ENCODE assay signal across 1 cellular context in genomic region chr1:181088079-181089016, GRCh38.
TF ChIP-seq lines count a peak whose summit lies in the region.

IER5 (plus strand) TSS chr1:181088700; CDS start chr1:181088903, 203 bp downstream.

TF ChIP-seq in HEK293, 187 proteins besides CTCF, POLR2A, EP300 and RAD21 (continued from another document and continues in another):
- TF ChIP-seq ZNF558 (tag by site-specific recombination; IDR thresholded peaks at IDR 0.05) (0 out of 2 replicates have a peak, but pooled peaks have one; percentile 13), ZNF114 (tag by site-specific recombination; IDR thresholded peaks at IDR 0.05) (no peak), ZFP41 (tag by site-specific recombination; IDR thresholded peaks at IDR 0.05; ENCODE audit: borderline replicate concordance) (no peak), BCL11A (tag by site-specific recombination; IDR thresholded peaks at IDR 0.05; ENCODE audit: low read depth) (no peak; the same call in 1 of the 2 replicates), GLI2 (tag by site-specific recombination; IDR thresholded peaks at IDR 0.05; ENCODE audit: borderline replicate concordance, low read depth) (no peak), ZBTB20 (tag by site-specific recombination; IDR thresholded peaks at IDR 0.05) (peak; percentile 81), PRDM1 (tag by site-specific recombination; IDR thresholded peaks at IDR 0.05) (no peak), IKZF3 (tag by site-specific recombination; IDR thresholded peaks at IDR 0.05) (no peak), ZNF747 (tag by site-specific recombination; IDR thresholded peaks at IDR 0.05) (no peak), MEIS1 (CRISPR knock-in tag; IDR thresholded peaks at IDR 0.05; ENCODE audit: borderline replicate concordance) (no peak; the same call in 1 of the 2 replicates), ZNF292 (tag by site-specific recombination; IDR thresholded peaks at IDR 0.05; ENCODE audit: borderline replicate concordance, low read depth) (no peak), ZSCAN16 (tag by site-specific recombination; IDR thresholded peaks at IDR 0.05) (peak; percentile 64; the same call in 1 of the 2 replicates), ZNF660 (tag by site-specific recombination; IDR thresholded peaks at IDR 0.05) (peak; percentile 94), WT1 (tag by site-specific recombination; IDR thresholded peaks at IDR 0.05) (peak; percentile 53), SCRT1 (tag by site-specific recombination; IDR thresholded peaks at IDR 0.05; ENCODE audit: borderline replicate concordance) (peak; percentile 40; the same call in 1 of the 2 replicates), ZNF155 (tag by site-specific recombination; IDR thresholded peaks at IDR 0.05) (no peak), ZNF10 (tag by site-specific recombination; IDR thresholded peaks at IDR 0.05) (no peak), KLF7 (tag by site-specific recombination; IDR thresholded peaks at IDR 0.05; ENCODE audit: borderline replicate concordance) (peak; percentile 20; the same call in 1 of the 2 replicates), SALL2 (tag by site-specific recombination; IDR thresholded peaks at IDR 0.05; ENCODE audit: borderline replicate concordance) (no peak), ZNF24 (tag by site-specific recombination; IDR thresholded peaks at IDR 0.05) (peak; percentile 18; the same call in 1 of the 2 replicates), SP7 (tag by site-specific recombination; IDR thresholded peaks at IDR 0.05) (peak; percentile 77), ZNF148 (tag by site-specific recombination; IDR thresholded peaks at IDR 0.05; ENCODE audit: borderline replicate concordance) (no peak), ZNF426 (tag by site-specific recombination; IDR thresholded peaks at IDR 0.05) (no peak), ZNF121 (tag by site-specific recombination; IDR thresholded peaks at IDR 0.05) (no peak), ZBTB7A (tag by site-specific recombination; IDR thresholded peaks at IDR 0.05; ENCODE audit: low read depth) (0 out of 2 replicates have a peak, but pooled peaks have one; percentile 8), ZBTB1 (tag by site-specific recombination; IDR thresholded peaks at IDR 0.05) (0 out of 2 replicates have a peak, but pooled peaks have one; percentile 35), ZNF221 (tag by site-specific recombination; IDR thresholded peaks at IDR 0.05; ENCODE audit: borderline replicate concordance) (no peak), ZNF23 (tag by site-specific recombination; IDR thresholded peaks at IDR 0.05; ENCODE audit: borderline replicate concordance) (no peak), ZFHX2 (tag by site-specific recombination; conservative IDR thresholded peaks at IDR 0.05) (no peak), ZNF768 (tag by site-specific recombination; IDR thresholded peaks at IDR 0.05) (no peak), HOXD13 (CRISPR knock-in tag; IDR thresholded peaks at IDR 0.05; ENCODE audit: borderline replicate concordance) (no peak), ZBTB48 (tag by site-specific recombination; IDR thresholded peaks at IDR 0.05) (no peak), ZNF792 (tag by site-specific recombination; IDR thresholded peaks at IDR 0.05) (no peak), ZNF416 (tag by site-specific recombination; IDR thresholded peaks at IDR 0.05) (no peak), ZNF37A (tag by site-specific recombination; IDR thresholded peaks at IDR 0.05) (no peak), ZNF560 (tag by site-specific recombination; IDR thresholded peaks at IDR 0.05; ENCODE audit: borderline replicate concordance) (no peak), KLF10 (tag by site-specific recombination; IDR thresholded peaks at IDR 0.05) (peak; percentile 81), ZNF26 (tag by site-specific recombination; IDR thresholded peaks at IDR 0.05) (no peak), ZNF174 (tag by site-specific recombination; IDR thresholded peaks at IDR 0.05) (no peak), ZNF341 (tag by site-specific recombination; IDR thresholded peaks at IDR 0.05; ENCODE audit: low read depth) (peak; percentile 81), ZSCAN30 (tag by site-specific recombination; IDR thresholded peaks at IDR 0.05) (peak; percentile 51; the same call in 1 of the 2 replicates), ZNF530 (tag by site-specific recombination; IDR thresholded peaks at IDR 0.05; ENCODE audit: low read depth) (no peak)
- TF ChIP-seq, protein P1, sequence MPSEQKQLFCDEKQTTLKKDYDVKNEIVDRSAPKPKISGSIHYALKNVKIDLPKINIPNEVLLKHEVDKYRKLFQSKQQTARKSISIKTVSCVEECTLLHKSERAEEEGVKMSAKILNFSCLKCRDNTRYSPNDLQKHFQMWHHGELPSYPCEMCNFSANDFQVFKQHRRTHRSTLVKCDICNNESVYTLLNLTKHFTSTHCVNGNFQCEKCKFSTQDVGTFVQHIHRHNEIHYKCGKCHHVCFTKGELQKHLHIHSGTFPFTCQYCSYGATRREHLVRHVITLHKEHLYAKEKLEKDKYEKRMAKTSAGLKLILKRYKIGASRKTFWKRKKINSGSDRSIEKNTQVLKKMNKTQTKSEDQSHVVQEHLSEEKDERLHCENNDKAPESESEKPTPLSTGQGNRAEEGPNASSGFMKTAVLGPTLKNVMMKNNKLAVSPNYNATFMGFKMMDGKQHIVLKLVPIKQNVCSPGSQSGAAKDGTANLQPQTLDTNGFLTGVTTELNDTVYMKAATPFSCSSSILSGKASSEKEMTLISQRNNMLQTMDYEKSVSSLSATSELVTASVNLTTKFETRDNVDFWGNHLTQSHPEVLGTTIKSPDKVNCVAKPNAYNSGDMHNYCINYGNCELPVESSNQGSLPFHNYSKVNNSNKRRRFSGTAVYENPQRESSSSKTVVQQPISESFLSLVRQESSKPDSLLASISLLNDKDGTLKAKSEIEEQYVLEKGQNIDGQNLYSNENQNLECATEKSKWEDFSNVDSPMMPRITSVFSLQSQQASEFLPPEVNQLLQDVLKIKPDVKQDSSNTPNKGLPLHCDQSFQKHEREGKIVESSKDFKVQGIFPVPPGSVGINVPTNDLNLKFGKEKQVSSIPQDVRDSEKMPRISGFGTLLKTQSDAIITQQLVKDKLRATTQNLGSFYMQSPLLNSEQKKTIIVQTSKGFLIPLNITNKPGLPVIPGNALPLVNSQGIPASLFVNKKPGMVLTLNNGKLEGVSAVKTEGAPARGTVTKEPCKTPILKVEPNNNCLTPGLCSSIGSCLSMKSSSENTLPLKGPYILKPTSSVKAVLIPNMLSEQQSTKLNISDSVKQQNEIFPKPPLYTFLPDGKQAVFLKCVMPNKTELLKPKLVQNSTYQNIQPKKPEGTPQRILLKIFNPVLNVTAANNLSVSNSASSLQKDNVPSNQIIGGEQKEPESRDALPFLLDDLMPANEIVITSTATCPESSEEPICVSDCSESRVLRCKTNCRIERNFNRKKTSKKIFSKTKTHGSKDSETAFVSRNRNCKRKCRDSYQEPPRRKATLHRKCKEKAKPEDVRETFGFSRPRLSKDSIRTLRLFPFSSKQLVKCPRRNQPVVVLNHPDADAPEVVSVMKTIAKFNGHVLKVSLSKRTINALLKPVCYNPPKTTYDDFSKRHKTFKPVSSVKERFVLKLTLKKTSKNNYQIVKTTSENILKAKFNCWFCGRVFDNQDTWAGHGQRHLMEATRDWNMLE (tag by site-specific recombination; conservative IDR thresholded peaks at IDR 0.05; ENCODE audit: low read depth) = 0 out of 2 replicates have a peak, but pooled peaks have one; percentile 20
- TF ChIP-seq, protein P2, sequence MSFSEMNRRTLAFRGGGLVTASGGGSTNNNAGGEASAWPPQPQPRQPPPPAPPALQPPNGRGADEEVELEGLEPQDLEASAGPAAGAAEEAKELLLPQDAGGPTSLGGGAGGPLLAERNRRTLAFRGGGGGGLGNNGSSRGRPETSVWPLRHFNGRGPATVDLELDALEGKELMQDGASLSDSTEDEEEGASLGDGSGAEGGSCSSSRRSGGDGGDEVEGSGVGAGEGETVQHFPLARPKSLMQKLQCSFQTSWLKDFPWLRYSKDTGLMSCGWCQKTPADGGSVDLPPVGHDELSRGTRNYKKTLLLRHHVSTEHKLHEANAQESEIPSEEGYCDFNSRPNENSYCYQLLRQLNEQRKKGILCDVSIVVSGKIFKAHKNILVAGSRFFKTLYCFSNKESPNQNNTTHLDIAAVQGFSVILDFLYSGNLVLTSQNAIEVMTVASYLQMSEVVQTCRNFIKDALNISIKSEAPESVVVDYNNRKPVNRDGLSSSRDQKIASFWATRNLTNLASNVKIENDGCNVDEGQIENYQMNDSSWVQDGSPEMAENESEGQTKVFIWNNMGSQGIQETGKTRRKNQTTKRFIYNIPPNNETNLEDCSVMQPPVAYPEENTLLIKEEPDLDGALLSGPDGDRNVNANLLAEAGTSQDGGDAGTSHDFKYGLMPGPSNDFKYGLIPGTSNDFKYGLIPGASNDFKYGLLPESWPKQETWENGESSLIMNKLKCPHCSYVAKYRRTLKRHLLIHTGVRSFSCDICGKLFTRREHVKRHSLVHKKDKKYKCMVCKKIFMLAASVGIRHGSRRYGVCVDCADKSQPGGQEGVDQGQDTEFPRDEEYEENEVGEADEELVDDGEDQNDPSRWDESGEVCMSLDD (tag by site-specific recombination; IDR thresholded peaks at IDR 0.05) = no peak
- TF ChIP-seq, protein P3, sequence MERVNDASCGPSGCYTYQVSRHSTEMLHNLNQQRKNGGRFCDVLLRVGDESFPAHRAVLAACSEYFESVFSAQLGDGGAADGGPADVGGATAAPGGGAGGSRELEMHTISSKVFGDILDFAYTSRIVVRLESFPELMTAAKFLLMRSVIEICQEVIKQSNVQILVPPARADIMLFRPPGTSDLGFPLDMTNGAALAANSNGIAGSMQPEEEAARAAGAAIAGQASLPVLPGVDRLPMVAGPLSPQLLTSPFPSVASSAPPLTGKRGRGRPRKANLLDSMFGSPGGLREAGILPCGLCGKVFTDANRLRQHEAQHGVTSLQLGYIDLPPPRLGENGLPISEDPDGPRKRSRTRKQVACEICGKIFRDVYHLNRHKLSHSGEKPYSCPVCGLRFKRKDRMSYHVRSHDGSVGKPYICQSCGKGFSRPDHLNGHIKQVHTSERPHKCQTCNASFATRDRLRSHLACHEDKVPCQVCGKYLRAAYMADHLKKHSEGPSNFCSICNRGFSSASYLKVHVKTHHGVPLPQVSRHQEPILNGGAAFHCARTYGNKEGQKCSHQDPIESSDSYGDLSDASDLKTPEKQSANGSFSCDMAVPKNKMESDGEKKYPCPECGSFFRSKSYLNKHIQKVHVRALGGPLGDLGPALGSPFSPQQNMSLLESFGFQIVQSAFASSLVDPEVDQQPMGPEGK (tag by site-specific recombination; IDR thresholded peaks at IDR 0.05) = peak; percentile 77
- TF ChIP-seq, protein P4, sequence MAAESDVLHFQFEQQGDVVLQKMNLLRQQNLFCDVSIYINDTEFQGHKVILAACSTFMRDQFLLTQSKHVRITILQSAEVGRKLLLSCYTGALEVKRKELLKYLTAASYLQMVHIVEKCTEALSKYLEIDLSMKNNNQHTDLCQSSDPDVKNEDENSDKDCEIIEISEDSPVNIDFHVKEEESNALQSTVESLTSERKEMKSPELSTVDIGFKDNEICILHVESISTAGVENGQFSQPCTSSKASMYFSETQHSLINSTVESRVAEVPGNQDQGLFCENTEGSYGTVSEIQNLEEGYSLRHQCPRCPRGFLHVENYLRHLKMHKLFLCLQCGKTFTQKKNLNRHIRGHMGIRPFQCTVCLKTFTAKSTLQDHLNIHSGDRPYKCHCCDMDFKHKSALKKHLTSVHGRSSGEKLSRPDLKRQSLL (tag by site-specific recombination; IDR thresholded peaks at IDR 0.05) = no peak
- TF ChIP-seq, protein P5, sequence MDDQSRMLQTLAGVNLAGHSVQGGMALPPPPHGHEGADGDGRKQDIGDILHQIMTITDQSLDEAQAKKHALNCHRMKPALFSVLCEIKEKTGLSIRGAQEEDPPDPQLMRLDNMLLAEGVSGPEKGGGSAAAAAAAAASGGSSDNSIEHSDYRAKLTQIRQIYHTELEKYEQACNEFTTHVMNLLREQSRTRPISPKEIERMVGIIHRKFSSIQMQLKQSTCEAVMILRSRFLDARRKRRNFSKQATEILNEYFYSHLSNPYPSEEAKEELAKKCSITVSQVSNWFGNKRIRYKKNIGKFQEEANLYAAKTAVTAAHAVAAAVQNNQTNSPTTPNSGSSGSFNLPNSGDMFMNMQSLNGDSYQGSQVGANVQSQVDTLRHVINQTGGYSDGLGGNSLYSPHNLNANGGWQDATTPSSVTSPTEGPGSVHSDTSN (CRISPR knock-in tag; IDR thresholded peaks at IDR 0.05) = peak; percentile 32; the same call in 1 of the 2 replicates
- TF ChIP-seq, protein P6, sequence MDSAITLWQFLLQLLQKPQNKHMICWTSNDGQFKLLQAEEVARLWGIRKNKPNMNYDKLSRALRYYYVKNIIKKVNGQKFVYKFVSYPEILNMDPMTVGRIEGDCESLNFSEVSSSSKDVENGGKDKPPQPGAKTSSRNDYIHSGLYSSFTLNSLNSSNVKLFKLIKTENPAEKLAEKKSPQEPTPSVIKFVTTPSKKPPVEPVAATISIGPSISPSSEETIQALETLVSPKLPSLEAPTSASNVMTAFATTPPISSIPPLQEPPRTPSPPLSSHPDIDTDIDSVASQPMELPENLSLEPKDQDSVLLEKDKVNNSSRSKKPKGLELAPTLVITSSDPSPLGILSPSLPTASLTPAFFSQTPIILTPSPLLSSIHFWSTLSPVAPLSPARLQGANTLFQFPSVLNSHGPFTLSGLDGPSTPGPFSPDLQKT (IDR thresholded peaks at IDR 0.05; ENCODE audit: borderline replicate concordance, low read depth, low read length) = no peak
